ENCODE assay signal across 19 cellular contexts in genomic region chr3:33773627-33774026, GRCh38. TPM values are rescaled to one million over a fixed set of nuclear protein-coding genes. Genes with fewer than 3 reads are reported as not detected.
DNase-seq lines count a peak whose midpoint lies in the region; ATAC-seq, FAIRE-seq and TF ChIP-seq lines count a peak whose summit lies in the region.
"Had no signal": no experiment of that assay in that cellular context is flagged by ENCODE, and none has a peak within 500 bp of the region (broad histone marks: within the 10 kb centered on the region; RNA-seq: fewer than 3 reads in every experiment).

No MANE protein-coding gene starts in this region.

- H3K4me2 ChIP-seq in GM23338 (no peak overlapping the region), hepatocyte (no peak overlapping the region)
- H3K4me2 ChIP-seq: PC-9 had no signal

- no peaks in the 10 kb centered on the region for H3K4me1 ChIP-seq in GM23338 (ENCODE audit: insufficient read depth)
- no peaks in the 10 kb centered on the region for H3K4me1 ChIP-seq in hepatocyte (ENCODE audit: insufficient read depth)
- H3K4me1 ChIP-seq: HAP-1 had no signal

- H3K4me3 Mint-ChIP-seq in GM23338, result no peak overlapping the region

- no peaks in the 10 kb centered on the region for H3K27me3 ChIP-seq in GM23338 (ENCODE audit: insufficient read depth)
- H3K27me3 ChIP-seq in hepatocyte, result no peaks in the 10 kb centered on the region

- peak; percentile 18 for DNase-seq in GM23338 (ENCODE audit: low spot score)
- DNase-seq in choroid plexus epithelial cell (ENCODE audit: low read depth), result peak; percentile 14
- peak; percentile 21 for DNase-seq in hepatocyte (ENCODE audit: low spot score)
- peak; percentile 23 for DNase-seq in skeletal muscle cell (ENCODE audit: low read depth)
- DNase-seq in GM12892 (ENCODE audit: insufficient read length), result no peak
- DNase-seq in MV-4-11 (lab: John Stamatoyannopoulos, UW), result no peak
- DNase-seq in RPMI8226, result no peak
- DNase-seq: COR-L47, EL, KBM-7, NCI-H1436, NCI-H2029, NCI-H2171 treated with DMSO at 0.1 percent for 48 hours, NCI-H748 treated with DMSO at 0.1 percent for 48 hours, PC-9 had no signal

- 66% methylated on average over 2 of the region's 2 CpGs for WGBS in hepatocyte (ENCODE audit: low lambda C conversion rate, missing lambda C conversion rate)

- no peaks in the 10 kb centered on the region; the same call in 1 of the 2 replicates for H4K20me1 ChIP-seq in GM23338 (replicated peaks; ENCODE audit: insufficient read depth)
- H4K20me1 ChIP-seq in hepatocyte (ENCODE audit: insufficient read depth, poor library complexity, severe bottlenecking), result no peaks in the 10 kb centered on the region

- H3K9me2 ChIP-seq in GM23338 (ENCODE audit: insufficient read depth) (no peaks in the 10 kb centered on the region; the same call in 1 of the 2 replicates), hepatocyte (replicated peaks; ENCODE audit: insufficient read depth) (no peaks in the 10 kb centered on the region)

- ATAC-seq in GM23338 (no peak), HG03097 (IDR thresholded peaks at IDR 0.05; ENCODE audit: low FRiP score, unreplicated experiment) (no peak)

- H2AFZ ChIP-seq in GM23338, result no peak overlapping the region; the same call in 1 of the 2 replicates
- no peak overlapping the region for H2AFZ ChIP-seq in hepatocyte
- H2AFZ ChIP-seq: PC-9 had no signal

- TF ChIP-seq CTCF in GM23338 (conservative IDR thresholded peaks at IDR 0.05; ENCODE audit: low read depth in 2 of 2) (no peak), choroid plexus epithelial cell (conservative IDR thresholded peaks at IDR 0.05; ENCODE audit: low read depth, low read length) (no peak), hepatocyte (IDR thresholded peaks at IDR 0.05; ENCODE audit: poor library complexity) (no peak)

- no peaks in the 10 kb centered on the region for H3K4me1 Mint-ChIP-seq in GM23338

- no peaks in the 10 kb centered on the region; the same call in 2 of the 3 replicates for H3K36me3 Mint-ChIP-seq in GM23338 (ENCODE audit: low read depth)

- H3K9me3 Mint-ChIP-seq in GM23338, result no peaks in the 10 kb centered on the region

- H3K27ac Mint-ChIP-seq in GM23338, result no peak overlapping the region

- no peak for TF ChIP-seq POLR2A in GM12892 (IDR thresholded peaks at IDR 0.05; ENCODE audit: low read depth, low read length)

- no peaks in the 10 kb centered on the region for H3F3A ChIP-seq in GM23338 (replicated peaks; ENCODE audit: low read depth)

- no peaks in the 10 kb centered on the region for H3K79me2 ChIP-seq in GM23338 (replicated peaks; ENCODE audit: insufficient read depth)
- no peaks in the 10 kb centered on the region for H3K79me2 ChIP-seq in hepatocyte

- H3K27ac ChIP-seq in GM23338 (ENCODE audit: low read depth) (no peak overlapping the region), hepatocyte (no peak overlapping the region)
- H3K27ac ChIP-seq: PC-9, SK-N-MC had no signal

- H3K36me3 ChIP-seq in GM23338 (ENCODE audit: insufficient read depth), result no peaks in the 10 kb centered on the region
- H3K36me3 ChIP-seq in hepatocyte (replicated peaks; ENCODE audit: insufficient read depth, low read depth), result no peaks in the 10 kb centered on the region
- H3K36me3 ChIP-seq: HAP-1 had no signal

- no peaks in the 10 kb centered on the region for H3K9me3 ChIP-seq in hepatocyte (ENCODE audit: low read depth)
- H3K9me3 ChIP-seq: HAP-1 had no signal

- no peaks in the 10 kb centered on the region for H3K27me3 Mint-ChIP-seq in GM23338 (ENCODE audit: insufficient read depth, low read depth, poor library complexity)

- FAIRE-seq in GM12892 (lab: Jason Lieb, UNC), result no peak
- FAIRE-seq: GM19239 had no signal

- H3K4me3 ChIP-seq in GM23338 (no peak overlapping the region), choroid plexus epithelial cell (ENCODE audit: low read depth, low read length) (no peak overlapping the region), hepatocyte (no peak overlapping the region), skeletal muscle cell (ENCODE audit: low read depth, low read length) (no peak overlapping the region)
- H3K4me3 ChIP-seq: HAP-1, PC-9, SK-N-MC had no signal

TF ChIP-seq in GM23338, 12 proteins besides CTCF, POLR2A, EP300 and RAD21 (continues in another document):
- no peak for TF ChIP-seq EZH2phosphoT487 (IDR thresholded peaks at IDR 0.05; ENCODE audit: unreplicated experiment)
- TF ChIP-seq CREB1 (CRISPR knock-in tag; IDR thresholded peaks at IDR 0.05; ENCODE audit: low read depth), result no peak
- no peak for TF ChIP-seq ZNF462 (CRISPR knock-in tag; IDR thresholded peaks at IDR 0.05)
- TF ChIP-seq POLR2AphosphoS5 (IDR thresholded peaks at IDR 0.05; ENCODE audit: low read depth), result no peak

RNA-seq across cellular contexts. Expression of gene PDCD6IP, which starts 24.8 kb away (rescaled TPM):
- 139 and 185 TPM in 2 replicates for total RNA-seq in GM23338 (2014; rRNA removed; shearing (Covaris generic))
- 34.0 and 45.1 TPM in 2 replicates for polyA plus RNA-seq in GM23338 (2016; fragmentation: Nextera tagmentation; extraction: Ambion mirVana)
- 106 and 121 TPM in 2 replicates for total RNA-seq in hepatocyte
- polyA plus RNA-seq in hepatocyte, result 83.6 and 88.2 TPM in 2 replicates
- 85.1 TPM for polyA plus RNA-seq in GM12892 (2012; ENCODE audit: missing spikeins)

RNA-seq across cellular contexts. Expression of gene CLASP2, which starts 55.6 kb away (rescaled TPM):
- 67.5 and 74.6 TPM in 2 replicates for total RNA-seq in GM23338 (2014; rRNA removed; shearing (Covaris generic))
- polyA plus RNA-seq in GM23338 (2016; fragmentation: Nextera tagmentation; extraction: Ambion mirVana) (9.7 and 12.8 TPM in 2 replicates), hepatocyte (12.0 and 15.8 TPM in 2 replicates)
- 32.6 and 34.5 TPM in 2 replicates for total RNA-seq in hepatocyte
- 13.6 TPM for polyA plus RNA-seq in GM12892 (2012; ENCODE audit: missing spikeins)

Comparison
In these comparisons a context has a peak if more than half of its experiments do, and no peak if none do; other contexts are left out.
1. DNase-seq: peak in GM23338 (single experiment), choroid plexus epithelial cell (single experiment), hepatocyte (single experiment) and skeletal muscle cell (single experiment); none in GM12892 (single experiment), MV-4-11 (single experiment) and RPMI8226 (single experiment).